Comparison of ENCODE assay signal across 1 cellular context in genomic region chr17:65093930-65094329, GRCh38.
TF ChIP-seq lines count a peak whose summit lies in the region.

No MANE protein-coding gene starts in this region.

TF ChIP-seq in WTC11, 78 proteins besides CTCF, POLR2A, EP300 and RAD21:
- TF ChIP-seq TP53 (CRISPR knock-in tag; IDR thresholded peaks at IDR 0.05) (no peak), ETV6 (CRISPR knock-in tag; IDR thresholded peaks at IDR 0.05) (no peak), MYBL2 (CRISPR knock-in tag; IDR thresholded peaks at IDR 0.05) (no peak), MLX (CRISPR knock-in tag; IDR thresholded peaks at IDR 0.05) (no peak), OVOL2 (CRISPR knock-in tag; IDR thresholded peaks at IDR 0.05; ENCODE audit: borderline replicate concordance) (no peak), AFF4 (CRISPR knock-in tag; IDR thresholded peaks at IDR 0.05; ENCODE audit: borderline replicate concordance) (no peak), ZNF423 (CRISPR knock-in tag; IDR thresholded peaks at IDR 0.05) (no peak), NFYB (CRISPR knock-in tag; conservative IDR thresholded peaks at IDR 0.05; ENCODE audit: low read depth) (no peak), SMAD4 (CRISPR knock-in tag; IDR thresholded peaks at IDR 0.05) (no peak), ZNF416 (CRISPR knock-in tag; IDR thresholded peaks at IDR 0.05) (no peak), ESRRA (CRISPR knock-in tag; IDR thresholded peaks at IDR 0.05; ENCODE audit: borderline replicate concordance) (no peak)
